Comparison of ENCODE assay signal across 8 cellular contexts in the genomic region with DNA sequence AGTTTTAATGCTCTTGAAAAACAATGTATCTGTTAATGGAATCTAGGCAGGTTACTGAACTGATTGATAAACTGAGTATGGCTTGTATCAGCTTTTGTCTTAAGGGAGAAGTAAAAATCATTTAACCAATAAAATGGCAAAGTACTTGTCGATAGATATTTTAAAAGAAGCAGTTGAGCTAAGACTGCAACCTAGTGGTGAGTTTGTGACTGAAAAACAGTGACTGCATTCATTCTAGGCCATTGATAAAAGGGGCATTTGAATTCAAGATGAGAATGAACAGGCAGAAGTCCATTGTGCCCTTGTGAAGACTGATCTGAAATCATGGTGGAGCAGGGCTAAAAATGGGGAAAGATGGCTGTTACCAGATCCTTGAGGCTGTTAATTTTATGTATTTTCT. TPM values are rescaled to one million over a fixed set of nuclear protein-coding genes. Genes with fewer than 3 reads are reported as not detected.
A peak's percentile ranks its signal among the peaks of the same experiment; 100 is the strongest.
DNase-seq lines count a peak whose midpoint lies in the region; ATAC-seq, FAIRE-seq and TF ChIP-seq lines count a peak whose summit lies in the region.

No MANE protein-coding gene starts in this region.

- H3K4me1 ChIP-seq in endothelial cell of umbilical vein (ENCODE audit: control insufficient read depth, extremely low read depth, insufficient read depth, low read length) (no peaks in the 10 kb centered on the region), small intestine (ENCODE audit: control insufficient read depth in 2 of 2, insufficient read depth in 1 of 2, low read depth in 1 of 2, low read length in 1 of 2) (no peaks in the 10 kb centered on the region)

- no peak for TF ChIP-seq POLR2A in endothelial cell of umbilical vein (IDR thresholded peaks at IDR 0.05; ENCODE audit: low read depth, low read length)

- dilution Hi-C loops in endothelial cell of umbilical vein (cut with MboI; ENCODE audit: extremely low pct_ligation_motif_present, low sequenced_read_pairs), result no loop called here

- WGBS in small intestine, 3 donors, result 21 to 57% (median 36%) methylated on average over 1 of the region's 1 CpG

- H3K9ac ChIP-seq in endothelial cell of umbilical vein (replicated peaks; ENCODE audit: extremely low read depth, insufficient read depth, low read length), result no peak overlapping the region

- H3K9me3 ChIP-seq in endothelial cell of umbilical vein (replicated peaks; ENCODE audit: control insufficient read depth, insufficient read depth, low read length) (no peaks in the 10 kb centered on the region), small intestine (ENCODE audit: control insufficient read depth, low read depth) (no peaks in the 10 kb centered on the region)

- H3K27ac ChIP-seq in endothelial cell of umbilical vein (ENCODE audit: insufficient read depth, low read depth, low read length) (no peak overlapping the region), small intestine (ENCODE audit: low read depth in 1 of 2, low read length in 1 of 2) (no peak overlapping the region)

- intact Hi-C loops in endothelial cell of umbilical vein (cut with micrococcal nuclease), result no loop called here

- CTCF ChIA-PET in endothelial cell of umbilical vein (lab: Charles Lee), result interaction anchor here (1.0 to 1.9 kb wide), 11 partner anchors 9 to 323 kb away, joined by 3 to 10 read pairs (median 5); a partner anchor contains a TSS

- POLR2A ChIA-PET in endothelial cell of umbilical vein (lab: Charles Lee), result no interaction called here

- FAIRE-seq in D721Med (lab: Jason Lieb, UNC), result no peak
- FAIRE-seq in endothelial cell of umbilical vein (lab: Jason Lieb, UNC), result peak; percentile 4
- FAIRE-seq in small intestine (lab: Jason Lieb, UNC), result no peak

- DNase-seq in D721Med (ENCODE audit: insufficient read length, low spot score) (no peak), NCI-H1694 treated with DMSO at 0.1 percent for 48 hours (lab: John Stamatoyannopoulos, UW) (peak; percentile 18), endothelial cell of umbilical vein (ENCODE audit: low read depth, low spot score) (peak; percentile 52), small intestine (peak; percentile 31), SKM-1 (lab: John Stamatoyannopoulos, UW; ENCODE audit: unreplicated experiment) (no peak), activated gamma-delta T cell (lab: John Stamatoyannopoulos, UW) (no peak)
- no peak for DNase-seq in stimulated activated CD4-positive, alpha-beta T cell treated with anti-CD3 and anti-CD28 coated beads, Interleukin-15, amount 100 ng/mL, for 24 hours

- no peaks in the 10 kb centered on the region for H3K79me2 ChIP-seq in endothelial cell of umbilical vein (ENCODE audit: control insufficient read depth, insufficient read depth, low read length)

- H3K27me3 ChIP-seq in endothelial cell of umbilical vein (ENCODE audit: control insufficient read depth in 2 of 2, insufficient read depth in 2 of 2, low read length in 2 of 2) (no peaks in the 10 kb centered on the region), small intestine (ENCODE audit: control insufficient read depth in 2 of 2, insufficient read depth in 2 of 2, low read length in 2 of 2) (no peaks in the 10 kb centered on the region)

- H4K20me1 ChIP-seq in endothelial cell of umbilical vein (replicated peaks; ENCODE audit: control insufficient read depth, extremely low read depth, insufficient read depth, low read length), result no peaks in the 10 kb centered on the region

- H3K36me3 ChIP-seq in endothelial cell of umbilical vein (ENCODE audit: control insufficient read depth in 2 of 2, extremely low read depth in 1 of 2, insufficient read depth in 2 of 2, low read length in 2 of 2), result no peaks in the 10 kb centered on the region
- H3K36me3 ChIP-seq in small intestine (ENCODE audit: control insufficient read depth in 2 of 2, insufficient read depth in 2 of 2, low read length in 2 of 2), result no peaks in the 10 kb centered on the region

- H3K4me3 ChIP-seq in endothelial cell of umbilical vein (replicated peaks in 1 of 3; ENCODE audit: insufficient read depth in 1 of 3, low read depth in 1 of 3, low read length in 3 of 3) (no peak overlapping the region), small intestine (ENCODE audit: low read depth in 1 of 2, low read length in 2 of 2) (no peak overlapping the region)

- ATAC-seq in GM19467 (IDR thresholded peaks at IDR 0.05; ENCODE audit: unreplicated experiment), result peak; percentile 64

- no peak overlapping the region for H2AFZ ChIP-seq in endothelial cell of umbilical vein (ENCODE audit: low read depth, low read length)

- BruUV-seq in endothelial cell of umbilical vein (replicated peaks; lab: Mats Ljungman, UMichigan), result no TSS peak

- H3K9me1 ChIP-seq in endothelial cell of umbilical vein (replicated peaks; ENCODE audit: control insufficient read depth, extremely low read depth, insufficient read depth, low read length), result no peaks in the 10 kb centered on the region

- TF ChIP-seq CTCF in D721Med (IDR thresholded peaks at IDR 0.05; ENCODE audit: insufficient read depth, missing control alignments), result peak; percentile 52
- TF ChIP-seq CTCF in endothelial cell of umbilical vein (IDR thresholded peaks at IDR 0.05; ENCODE audit: extremely low read depth in 1 of 2, insufficient read depth in 1 of 2, low read depth in 1 of 2, low read length in 2 of 2), result peak; percentile 8 to 39

- no peak overlapping the region for H3K4me2 ChIP-seq in endothelial cell of umbilical vein (ENCODE audit: insufficient read depth, low read length)

TF ChIP-seq in endothelial cell of umbilical vein, 7 proteins besides CTCF, POLR2A, EP300 and RAD21:
- TF ChIP-seq FOS (IDR thresholded peaks at IDR 0.05; ENCODE audit: borderline replicate concordance, insufficient read depth, low read length) (no peak), EZH2 (IDR thresholded peaks at IDR 0.05; ENCODE audit: borderline replicate concordance, low read depth, low read length, severe bottlenecking) (no peak), JUN (IDR thresholded peaks at IDR 0.05; ENCODE audit: borderline replicate concordance, insufficient read depth, insufficient read length, low read depth) (no peak), MYC (IDR thresholded peaks at IDR 0.05; ENCODE audit: low read depth, low read length) (no peak), GATA2 (IDR thresholded peaks at IDR 0.05; ENCODE audit: insufficient read depth, insufficient read length, low read depth, low read length) (no peak), POLR2AphosphoS5 (IDR thresholded peaks at IDR 0.05; ENCODE audit: insufficient read depth, low read depth, low read length) (no peak)
- TF ChIP-seq, protein P1, sequence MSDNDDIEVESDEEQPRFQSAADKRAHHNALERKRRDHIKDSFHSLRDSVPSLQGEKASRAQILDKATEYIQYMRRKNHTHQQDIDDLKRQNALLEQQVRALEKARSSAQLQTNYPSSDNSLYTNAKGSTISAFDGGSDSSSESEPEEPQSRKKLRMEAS (IDR thresholded peaks at IDR 0.05; ENCODE audit: insufficient read depth, insufficient read length), result no peak
TF ChIP-seq in endothelial cell of umbilical vein: peak in this region for 0.

RNA-seq across cellular contexts. Expression of a gene that starts 59.4 kb away (rescaled TPM):
- not detected in 2 replicates for total RNA-seq in endothelial cell of umbilical vein
- polyA plus RNA-seq in endothelial cell of umbilical vein (0.04 and 0.05 TPM in 2 replicates), small intestine (under 1 TPM in 1 of 3 donors, not detected in 2; 0.16 TPM)
- polyA plus RNA-seq in endothelial cell of umbilical vein (2011; cell fraction: cytosol; rRNA removed), result not detected in 2 replicates
- 0.80 and 1.4 TPM in 2 replicates for polyA plus RNA-seq in endothelial cell of umbilical vein (2011; cell fraction: nucleus; rRNA removed)
- polyA plus RNA-seq in endothelial cell of umbilical vein (2012), result not detected in 2 replicates
- polyA minus RNA-seq in endothelial cell of umbilical vein, result 0.10 TPM in 1 of 2 replicates, not detected in the other
- not detected for polyA minus RNA-seq in endothelial cell of umbilical vein (2011; cell fraction: cytosol; rRNA and poly(A)+ RNA removed)
- 0.24 TPM in 2 replicates for polyA minus RNA-seq in endothelial cell of umbilical vein (2011; cell fraction: nucleus; rRNA and poly(A)+ RNA removed)

Comparison
In these comparisons a context has a peak if more than half of its experiments do, and no peak if none do; other contexts are left out.
1. DNase-seq: peak in NCI-H1694 treated with DMSO at 0.1 percent for 48 hours (single experiment), endothelial cell of umbilical vein (single experiment) and small intestine (single experiment); none in D721Med (single experiment), SKM-1 (single experiment), stimulated activated CD4-positive, alpha-beta T cell treated with anti-CD3 and anti-CD28 coated beads, Interleukin-15, amount 100 ng/mL, for 24 hours (single experiment) and activated gamma-delta T cell (single experiment).